Comparison of ENCODE assay signal across 8 cellular contexts in genomic region chr10:35447693-35448407, GRCh38.
DNase-seq lines count a peak whose midpoint lies in the region; FAIRE-seq and TF ChIP-seq lines count a peak whose summit lies in the region.

No MANE protein-coding gene starts in this region.

- DNase-seq in EL (peak; percentile 85), NCI-H2171 treated with DMSO at 0.1 percent for 48 hours (lab: John Stamatoyannopoulos, UW) (peak; percentile 86), astrocyte of the hippocampus (ENCODE audit: low read depth, low spot score) (peak; percentile 91), keratinocyte (ENCODE audit: low read depth, low spot score) (no peak), HEK293T (ENCODE audit: extremely low spot score) (no peak), GM10266 (ENCODE audit: extremely low spot score) (no peak)
- no peak for DNase-seq in effector CD8-positive, alpha-beta T cell (lab: John Stamatoyannopoulos, UW)

- H3K4me1 ChIP-seq in keratinocyte (ENCODE audit: control insufficient read depth, extremely low read depth, insufficient read depth, low read length) (peaks cover 53% of the 10 kb centered on the region), subcutaneous abdominal adipose tissue (ENCODE audit: control insufficient read depth in 5 of 5, insufficient read depth in 5 of 5, low read length in 5 of 5) (peaks cover 24 to 75% (median 65%) of the 10 kb centered on the region in 5 donors)

- H3K36me3 ChIP-seq in keratinocyte (ENCODE audit: control insufficient read depth in 2 of 2, extremely low read depth in 1 of 2, insufficient read depth in 2 of 2, low read length in 2 of 2) (no peaks in the 10 kb centered on the region), subcutaneous abdominal adipose tissue (ENCODE audit: control insufficient read depth in 5 of 5, insufficient read depth in 5 of 5, low read length in 5 of 5) (no peaks in the 10 kb centered on the region)

- TF ChIP-seq CTCF in keratinocyte (optimal IDR thresholded peaks at IDR 0.05 in 1 of 3, IDR thresholded peaks at IDR 0.05 in 1 of 3, conservative IDR thresholded peaks at IDR 0.05 in 1 of 3; ENCODE audit: extremely low read depth in 1 of 3, insufficient read depth in 2 of 3, low read length in 3 of 3) (no peak), GM10266 (IDR thresholded peaks at IDR 0.05; ENCODE audit: control insufficient read depth, insufficient read depth, low read depth, missing control alignments) (no peak)

- peak; percentile 94 for FAIRE-seq in keratinocyte (lab: Jason Lieb, UNC)

- peaks cover 12% of the 10 kb centered on the region for H3K9me3 ChIP-seq in keratinocyte (ENCODE audit: control insufficient read depth, low read depth, low read length)
- H3K9me3 ChIP-seq in subcutaneous abdominal adipose tissue (ENCODE audit: control insufficient read depth in 5 of 5, low read length in 5 of 5): peaks cover 3 to 21% (median 13%) of the 10 kb centered on the region in 5 donors

- H3K79me2 ChIP-seq in keratinocyte (ENCODE audit: control insufficient read depth, insufficient read depth, low read length): peaks cover 69% of the 10 kb centered on the region

- peak overlapping the region; percentile 9 to 50 (median 47) for H3K4me3 ChIP-seq in keratinocyte (ENCODE audit: control insufficient read depth in 2 of 3, extremely low read depth in 1 of 3, insufficient read depth in 2 of 3, low read depth in 1 of 3, low read length in 3 of 3)
- H3K4me3 ChIP-seq in subcutaneous abdominal adipose tissue (ENCODE audit: low read depth in 1 of 5, low read length in 5 of 5): peak overlapping the region; percentile 14 to 41 (median 29)

- H3K27me3 ChIP-seq in keratinocyte (ENCODE audit: control insufficient read depth, extremely low read depth, insufficient read depth, low read length) (no peaks in the 10 kb centered on the region), subcutaneous abdominal adipose tissue (ENCODE audit: control insufficient read depth in 5 of 5, insufficient read depth in 4 of 5, low read length in 5 of 5) (no peaks in the 10 kb centered on the region)

- peaks cover 2% of the 10 kb centered on the region for H3K9me1 ChIP-seq in keratinocyte (ENCODE audit: control insufficient read depth, extremely low read depth, insufficient read depth, low read length)

- no peaks in the 10 kb centered on the region for H4K20me1 ChIP-seq in keratinocyte (ENCODE audit: control insufficient read depth, extremely low read depth, insufficient read depth, low read length)

- no peak overlapping the region for H2AFZ ChIP-seq in keratinocyte (ENCODE audit: control insufficient read depth, low read length)

- dilution Hi-C loops in keratinocyte (cut with MboI; ENCODE audit: extremely low pct_ligation_motif_present, low sequenced_read_pairs): no loop called here

- POLR2A ChIA-PET in HEK293T (lab: Yijun Ruan, JAX): no interaction called here

- H3K27ac ChIP-seq in keratinocyte (ENCODE audit: control insufficient read depth, insufficient read depth, low read length) (peak overlapping the region; percentile 82), subcutaneous abdominal adipose tissue (ENCODE audit: low read depth, low read length) (peak overlapping the region; percentile 82)

- CTCF ChIA-PET in HEK293T (lab: Yijun Ruan, JAX): no interaction called here

- H3K9ac ChIP-seq in keratinocyte (ENCODE audit: control insufficient read depth, extremely low read depth, insufficient read depth, low read length) (peak overlapping the region; percentile 57), subcutaneous abdominal adipose tissue (ENCODE audit: low read length in 5 of 5) (peak overlapping the region in 3 of 5 donors; percentile 22 to 53 (median 44))

- H3K4me2 ChIP-seq in keratinocyte (ENCODE audit: control insufficient read depth, extremely low read depth, insufficient read depth, low read depth, low read length): peak overlapping the region; percentile 93

TF ChIP-seq in HEK293T, 16 proteins besides CTCF, POLR2A, EP300 and RAD21:
- TF ChIP-seq ZNF384 (IDR thresholded peaks at IDR 0.05) (no peak), L3MBTL2 (conservative IDR thresholded peaks at IDR 0.05) (no peak), ARNT (IDR thresholded peaks at IDR 0.05) (no peak), CTBP1 (IDR thresholded peaks at IDR 0.05; ENCODE audit: borderline replicate concordance) (no peak), SP1 (IDR thresholded peaks at IDR 0.05) (no peak), SUZ12 (IDR thresholded peaks at IDR 0.05) (no peak), PKNOX1 (IDR thresholded peaks at IDR 0.05) (no peak), ELF4 (IDR thresholded peaks at IDR 0.05) (no peak), TARDBP (IDR thresholded peaks at IDR 0.05) (no peak), FOXA1 (IDR thresholded peaks at IDR 0.05) (no peak), FOXM1 (IDR thresholded peaks at IDR 0.05; ENCODE audit: borderline replicate concordance) (no peak)

Comparison
In these comparisons a context has a peak if more than half of its experiments do, and no peak if none do; other contexts are left out.
1. DNase-seq: peak in EL (single experiment), NCI-H2171 treated with DMSO at 0.1 percent for 48 hours (single experiment) and astrocyte of the hippocampus (single experiment); none in keratinocyte (single experiment), effector CD8-positive, alpha-beta T cell (single experiment), HEK293T (single experiment) and GM10266 (single experiment).